In the genomic region with DNA sequence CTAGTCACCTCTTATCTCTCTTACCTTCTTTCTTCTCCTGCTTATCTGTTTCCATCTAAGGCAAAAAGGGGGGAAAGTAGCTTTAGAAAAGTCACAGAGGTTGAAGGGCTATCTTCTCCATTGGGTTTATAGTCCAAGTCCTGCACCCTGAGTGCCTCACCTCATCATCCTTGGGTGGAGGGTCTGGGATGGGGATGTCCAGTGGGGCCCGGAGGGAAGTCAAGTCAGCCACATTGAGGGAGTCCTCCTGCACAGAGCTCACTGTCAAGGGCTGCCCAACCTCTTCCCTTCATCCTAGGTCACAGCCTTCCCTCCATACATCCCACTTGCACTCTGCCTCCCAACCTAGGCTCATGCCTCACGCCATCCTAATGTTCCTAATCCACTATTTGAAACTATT, we compare ENCODE assay signal across 8 cellular contexts. TPM values are rescaled to one million over a fixed set of nuclear protein-coding genes. Genes with fewer than 3 reads are reported as not detected.
A peak's percentile ranks its signal among the peaks of the same experiment; 100 is the strongest.
DNase-seq lines count a peak whose midpoint lies in the region; ATAC-seq and TF ChIP-seq lines count a peak whose summit lies in the region.

No MANE protein-coding gene starts in this region.

- no peaks in the 10 kb centered on the region for H3K27me3 ChIP-seq in stomach

- POLR2A ChIA-PET in activated CD4-positive, alpha-beta T cell treated with anti-CD3 and anti-CD28 coated beads for 36 hours (lab: Charles Lee): interaction anchor here (2.5 to 4.1 kb wide), 2 partner anchors 9 to 16 kb away, joined by 24 to 36 read pairs; a partner anchor contains a TSS
- POLR2A ChIA-PET in activated CD4-positive, alpha-beta memory T cell treated with anti-CD3 and anti-CD28 coated beads, Interleukin-2, amount 10 ng/mL, durations not matched to agents 7 days and 5 days (lab: Charles Lee): interaction anchor here (0.9 to 21.4 kb wide), 16 partner anchors 8 to 285 kb away, joined by 3 to 652 read pairs (median 23); a partner anchor contains a TSS

- peak overlapping the region; percentile 97 for H3K27ac Mint-ChIP-seq in activated CD4-positive, alpha-beta T cell treated with anti-CD3 and anti-CD28 coated beads for 36 hours
- peak overlapping the region; percentile 99 for H3K27ac Mint-ChIP-seq in activated CD4-positive, alpha-beta memory T cell treated with anti-CD3 and anti-CD28 coated beads, Interleukin-2, amount 10 ng/mL, durations not matched to agents 7 days and 5 days

- peaks cover 69% of the 10 kb centered on the region for H3K36me3 Mint-ChIP-seq in activated CD4-positive, alpha-beta T cell treated with anti-CD3 and anti-CD28 coated beads for 36 hours (ENCODE audit: low read depth)
- H3K36me3 Mint-ChIP-seq in activated CD4-positive, alpha-beta memory T cell treated with anti-CD3 and anti-CD28 coated beads, Interleukin-2, amount 10 ng/mL, durations not matched to agents 7 days and 5 days (ENCODE audit: low read depth): peaks cover 81% of the 10 kb centered on the region

- peaks cover 56% of the 10 kb centered on the region for H3K4me1 Mint-ChIP-seq in activated CD4-positive, alpha-beta T cell treated with anti-CD3 and anti-CD28 coated beads for 36 hours
- peaks cover 62% of the 10 kb centered on the region for H3K4me1 Mint-ChIP-seq in activated CD4-positive, alpha-beta memory T cell treated with anti-CD3 and anti-CD28 coated beads, Interleukin-2, amount 10 ng/mL, durations not matched to agents 7 days and 5 days

- TF ChIP-seq POLR2A in stomach (IDR thresholded peaks at IDR 0.05): no peak

- no peak for DNase-seq in activated CD4-positive, alpha-beta T cell treated with anti-CD3 and anti-CD28 coated beads for 36 hours
- no peak for DNase-seq in activated CD4-positive, alpha-beta T cell treated with anti-CD3 and anti-CD28 coated beads, Interleukin-2, amount 50 U/mL, for 1 hour
- DNase-seq in activated CD4-positive, alpha-beta memory T cell treated with anti-CD3 and anti-CD28 coated beads, Interleukin-2, amount 10 ng/mL, durations not matched to agents 7 days and 5 days: no peak
- DNase-seq in stomach (no peak), hepatic stellate cell (ENCODE audit: low spot score) (no peak), kidney tubule cell (ENCODE audit: low spot score) (no peak)

- no peak for ATAC-seq in activated CD4-positive, alpha-beta T cell treated with anti-CD3 and anti-CD28 coated beads for 36 hours
- no peak for ATAC-seq in GM18511 (IDR thresholded peaks at IDR 0.05; ENCODE audit: unreplicated experiment)

- intact Hi-C loops in activated CD4-positive, alpha-beta T cell treated with anti-CD3 and anti-CD28 coated beads for 36 hours (cut with DNase I, micrococcal nuclease): loop anchor here (5.0 to 10.0 kb wide), 4 partner anchors 152 to 1110 kb away; a partner anchor contains a TSS
- intact Hi-C loops in stomach (cut with DNase I; ENCODE audit: low total_unique reads): no loop called here

- no peak for TF ChIP-seq EP300 in stomach (IDR thresholded peaks at IDR 0.05)

- TF ChIP-seq CTCF in stomach (IDR thresholded peaks at IDR 0.05): no peak

- H3K4me3 Mint-ChIP-seq in activated CD4-positive, alpha-beta T cell treated with anti-CD3 and anti-CD28 coated beads for 36 hours: peak overlapping the region; percentile 94
- peak overlapping the region; percentile 96 for H3K4me3 Mint-ChIP-seq in activated CD4-positive, alpha-beta memory T cell treated with anti-CD3 and anti-CD28 coated beads, Interleukin-2, amount 10 ng/mL, durations not matched to agents 7 days and 5 days

- WGBS in stomach, 5 donors: 82 to 96% (median 93%) methylated on average over 2 of the region's 2 CpGs

- H3K9me3 Mint-ChIP-seq in activated CD4-positive, alpha-beta T cell treated with anti-CD3 and anti-CD28 coated beads for 36 hours (ENCODE audit: low read depth): no peaks in the 10 kb centered on the region
- H3K9me3 Mint-ChIP-seq in activated CD4-positive, alpha-beta memory T cell treated with anti-CD3 and anti-CD28 coated beads, Interleukin-2, amount 10 ng/mL, durations not matched to agents 7 days and 5 days: no peaks in the 10 kb centered on the region

- CTCF ChIA-PET in activated CD4-positive, alpha-beta T cell treated with anti-CD3 and anti-CD28 coated beads for 36 hours (lab: Charles Lee): interaction anchor here (0.7 to 3.6 kb wide), 7 partner anchors 10 to 131 kb away, joined by 3 to 43 read pairs (median 11); a partner anchor contains a TSS
- CTCF ChIA-PET in activated CD4-positive, alpha-beta memory T cell treated with anti-CD3 and anti-CD28 coated beads, Interleukin-2, amount 10 ng/mL, durations not matched to agents 7 days and 5 days (lab: Charles Lee): interaction anchor here (1.5 to 4.6 kb wide), 5 partner anchors 9 to 152 kb away, joined by 5 to 76 read pairs (median 12); a partner anchor contains a TSS

- H3K9me3 ChIP-seq in iPS-18c (ENCODE audit: control insufficient read depth, insufficient read depth, low read length) (no peaks in the 10 kb centered on the region), stomach (no peaks in the 10 kb centered on the region)

- no peaks in the 10 kb centered on the region for H3K27me3 Mint-ChIP-seq in activated CD4-positive, alpha-beta T cell treated with anti-CD3 and anti-CD28 coated beads for 36 hours
- no peaks in the 10 kb centered on the region for H3K27me3 Mint-ChIP-seq in activated CD4-positive, alpha-beta memory T cell treated with anti-CD3 and anti-CD28 coated beads, Interleukin-2, amount 10 ng/mL, durations not matched to agents 7 days and 5 days

- peaks cover 5 to 33% (median 30%) of the 10 kb centered on the region in 4 donors for H3K36me3 ChIP-seq in stomach

- peaks cover 31 to 70% (median 63%) of the 10 kb centered on the region in 4 donors for H3K4me1 ChIP-seq in stomach

- H3K4me3 ChIP-seq in iPS-18c (ENCODE audit: insufficient read depth, low read depth, low read length): peak overlapping the region; percentile 66; the same call in 1 of the 2 replicates
- H3K4me3 ChIP-seq in stomach: peak overlapping the region in 2 of 4 donors; percentile 76 to 84

- H3K27ac ChIP-seq in stomach: peak overlapping the region; percentile 91 to 98 (median 97)

RNA-seq across cellular contexts. Expression of a gene that starts 1.2 kb away (rescaled TPM):
- 100 to 1,000 TPM; 445 to 459 TPM for total RNA-seq in activated CD4-positive, alpha-beta T cell treated with anti-CD3 and anti-CD28 coated beads for 36 hours
- total RNA-seq in activated CD4-positive, alpha-beta memory T cell treated with anti-CD3 and anti-CD28 coated beads, Interleukin-2, amount 10 ng/mL, durations not matched to agents 7 days and 5 days: 100 to 1,000 TPM; 395 to 405 TPM
- 100 to 1,000 TPM in 2 of 5 donors, 10 to 100 TPM in 3; 62.4 to 339 (median 83.9) TPM for total RNA-seq in stomach
- polyA plus RNA-seq in stomach: 100 to 1,000 TPM; 302 to 421 (median 403) TPM

RNA-seq across cellular contexts. Expression of a gene that starts 2.1 kb away (rescaled TPM):
- total RNA-seq in activated CD4-positive, alpha-beta T cell treated with anti-CD3 and anti-CD28 coated beads for 36 hours: 10 to 100 TPM; 73.7 to 98.4 TPM
- total RNA-seq in activated CD4-positive, alpha-beta memory T cell treated with anti-CD3 and anti-CD28 coated beads, Interleukin-2, amount 10 ng/mL, durations not matched to agents 7 days and 5 days: 100 to 1,000 TPM; 122 to 129 TPM
- total RNA-seq in stomach: 100 to 1,000 TPM in 2 of 5 donors, 10 to 100 TPM in 3; 53.2 to 523 (median 94.2) TPM
- 10 to 100 TPM; 64.0 to 88.7 (median 68.6) TPM for polyA plus RNA-seq in stomach

RNA-seq across cellular contexts. Expression of a gene that starts 3.8 kb away (rescaled TPM):
- 10 to 100 TPM; 36.9 to 46.7 TPM for total RNA-seq in activated CD4-positive, alpha-beta T cell treated with anti-CD3 and anti-CD28 coated beads for 36 hours
- 10 to 100 TPM; 45.0 to 51.7 TPM for total RNA-seq in activated CD4-positive, alpha-beta memory T cell treated with anti-CD3 and anti-CD28 coated beads, Interleukin-2, amount 10 ng/mL, durations not matched to agents 7 days and 5 days
- total RNA-seq in stomach: 10 to 100 TPM in 1 of 5 donors, 1 to 10 TPM in 4; 1.3 to 33.9 (median 4.6) TPM
- polyA plus RNA-seq in stomach: 10 to 100 TPM; 32.0 to 59.6 (median 42.9) TPM

RNA-seq across cellular contexts. Expression of a gene that starts 9.2 kb away (rescaled TPM):
- 100 to 1,000 TPM; 414 to 418 TPM for total RNA-seq in activated CD4-positive, alpha-beta T cell treated with anti-CD3 and anti-CD28 coated beads for 36 hours
- 100 to 1,000 TPM; 391 to 397 TPM for total RNA-seq in activated CD4-positive, alpha-beta memory T cell treated with anti-CD3 and anti-CD28 coated beads, Interleukin-2, amount 10 ng/mL, durations not matched to agents 7 days and 5 days
- 100 to 1,000 TPM in 1 of 5 donors, 10 to 100 TPM in 4; 38.5 to 129 (median 91.1) TPM for total RNA-seq in stomach
- polyA plus RNA-seq in stomach: 100 to 1,000 TPM; 217 to 322 (median 310) TPM

RNA-seq across cellular contexts. Expression of a gene that starts 14.8 kb away (rescaled TPM):
- total RNA-seq in activated CD4-positive, alpha-beta T cell treated with anti-CD3 and anti-CD28 coated beads for 36 hours: under 1 TPM in 1 of 2 experiments, not detected in 1; 0.53 TPM
- total RNA-seq in activated CD4-positive, alpha-beta memory T cell treated with anti-CD3 and anti-CD28 coated beads, Interleukin-2, amount 10 ng/mL, durations not matched to agents 7 days and 5 days: 1 to 10 TPM; 1.3 to 1.4 TPM
- total RNA-seq in stomach: 10 to 100 TPM in 1 of 5 donors, under 1 TPM in 1, not detected in 3; 0.87 to 80.5 TPM
- polyA plus RNA-seq in stomach: 1 to 10 TPM; 1.9 to 2.6 (median 2.2) TPM
